In the genomic region with DNA sequence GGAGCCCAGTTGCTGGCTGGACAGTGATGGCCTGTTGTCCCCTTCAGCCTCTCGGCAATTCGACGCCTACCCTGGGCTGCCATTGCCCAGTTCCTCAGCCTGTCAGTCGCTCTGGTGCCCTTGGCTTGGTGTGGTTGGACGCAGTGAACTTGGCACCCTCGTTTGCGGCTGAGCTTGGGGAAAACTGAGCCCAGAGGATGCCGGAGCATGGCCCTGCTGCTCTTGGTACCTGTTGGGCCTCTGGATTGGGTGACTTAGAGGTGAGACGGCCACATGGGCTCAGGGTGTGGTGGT, we compare ENCODE assay signal across 35 cellular contexts. TPM values are rescaled to one million over a fixed set of nuclear protein-coding genes. Genes with fewer than 3 reads are reported as not detected.
DNase-seq lines count a peak whose midpoint lies in the region; ATAC-seq and TF ChIP-seq lines count a peak whose summit lies in the region.
"Had no signal": no experiment of that assay in that cellular context is flagged by ENCODE, and none has a peak within 500 bp of the region (broad histone marks: within the 10 kb centered on the region; RNA-seq: fewer than 3 reads in every experiment).

No MANE protein-coding gene starts in this region.

- TF ChIP-seq POLR2A in transverse colon (IDR thresholded peaks at IDR 0.05) = no peak

- peak; percentile 3 for DNase-seq in activated naive CD4-positive, alpha-beta T cell treated with anti-CD3 and anti-CD28 coated beads, Interleukin-2, amount 50 U/mL, for 16 hours
- DNase-seq in activated naive CD4-positive, alpha-beta T cell (lab: John Stamatoyannopoulos, UW) = no peak
- DNase-seq in glutamatergic neuron = no peak
- no peak for DNase-seq in nephron progenitor cell
- DNase-seq in transverse colon = peak; percentile 7
- DNase-seq in NCI-H510A (lab: John Stamatoyannopoulos, UW) = no peak
- DNase-seq in activated CD4-positive, alpha-beta T cell treated with anti-CD3 and anti-CD28 coated beads for 1 hour = no peak
- DNase-seq: activated CD4-positive, alpha-beta T cell treated with anti-CD3 and anti-CD28 coated beads, Interleukin-2, amount 10 ng/mL, durations not matched to agents 24 days and 14 days; activated CD8-positive, alpha-beta memory T cell treated with anti-CD3 and anti-CD28 coated beads for 24 hours; activated T-cell treated with anti-CD3 and anti-CD28 coated beads for 4 hours; amygdala; C1 segment of cervical spinal cord; cortex of kidney; DMS79; effector memory CD4-positive, alpha-beta T cell; GDM1; MV-4-11; NCI-H146; NCI-H2107; NCI-H774; stimulated activated CD4-positive, alpha-beta T cell treated with anti-CD3 and anti-CD28 coated beads, Interleukin-12 subunit alpha, Interleukin-12 subunit beta, amount 100 ng/mL, for 4 hours; stimulated activated CD4-positive, alpha-beta T cell treated with anti-CD3 and anti-CD28 coated beads, Interleukin-4, amount 100 ng/mL, for 1 hour; T1000 had no signal

- no peaks in the 10 kb centered on the region for H3K36me3 ChIP-seq in transverse colon
- H3K36me3 ChIP-seq: SJSA1, tibial nerve, WERI-Rb-1 had no signal

- H3K27me3 Mint-ChIP-seq in glutamatergic neuron (ENCODE audit: unreplicated experiment) = peaks cover 17% of the 10 kb centered on the region
- peaks cover 7% of the 10 kb centered on the region for H3K27me3 Mint-ChIP-seq in nephron progenitor cell (ENCODE audit: low read depth, poor library complexity)

- H3K4me3 ChIP-seq in transverse colon = no peak overlapping the region
- H3K4me3 ChIP-seq: SJSA1, tibial nerve had no signal

- H3K9me3 ChIP-seq in transverse colon = no peaks in the 10 kb centered on the region
- H3K9me3 ChIP-seq: SJSA1 had no signal

- TF ChIP-seq EP300 in transverse colon (IDR thresholded peaks at IDR 0.05; ENCODE audit: low read depth) = no peak

- H3K27me3 ChIP-seq in transverse colon = no peaks in the 10 kb centered on the region
- H3K27me3 ChIP-seq: SJSA1, tibial nerve had no signal

- ATAC-seq in HG02840 (IDR thresholded peaks at IDR 0.05; ENCODE audit: low FRiP score, unreplicated experiment) = no peak
- ATAC-seq: activated naive CD4-positive, alpha-beta T cell treated with anti-CD3 and anti-CD28 coated beads, Interleukin-2, amount 50 U/mL, for 72 hours; naive thymus-derived CD8-positive, alpha-beta T cell had no signal

- no peaks in the 10 kb centered on the region for H3K36me3 Mint-ChIP-seq in glutamatergic neuron (ENCODE audit: unreplicated experiment)
- H3K36me3 Mint-ChIP-seq in nephron progenitor cell (ENCODE audit: low read depth) = peaks cover 5% of the 10 kb centered on the region
- H3K36me3 Mint-ChIP-seq: activated naive CD4-positive, alpha-beta T cell treated with anti-CD3 and anti-CD28 coated beads, Interleukin-2, amount 50 U/mL, for 72 hours; IgD-negative memory B cell; mesothelial cell of epicardium; naive thymus-derived CD8-positive, alpha-beta T cell had no signal

- H3K27ac ChIP-seq in transverse colon = peak overlapping the region; percentile 81 to 88 (median 86)
- H3K27ac ChIP-seq: 22Rv1, epithelial cell of prostate, SJSA1 had no signal

- WGBS in transverse colon (ENCODE audit: low coverage in 1 of 2), 2 donors = 78% methylated on average over 9 of the region's 9 CpGs; no CpG with 5 or more reads in 1 of the 2 donors

- intact Hi-C loops in transverse colon (cut with DNase I; ENCODE audit: low total_unique reads) = no loop called here

- no peak for TF ChIP-seq CTCF in glutamatergic neuron (IDR thresholded peaks at IDR 0.05; ENCODE audit: partially characterized antibody, unreplicated experiment)
- TF ChIP-seq CTCF in nephron progenitor cell (IDR thresholded peaks at IDR 0.05) = no peak
- TF ChIP-seq CTCF in transverse colon (IDR thresholded peaks at IDR 0.05) = no peak

- H3K4me1 ChIP-seq in transverse colon = peaks cover 31 to 90% (median 73%) of the 10 kb centered on the region in 4 donors
- H3K4me1 ChIP-seq: SJSA1 had no signal

- H3K4me3 Mint-ChIP-seq in glutamatergic neuron (ENCODE audit: unreplicated experiment) (peak overlapping the region; percentile 57), nephron progenitor cell (no peak overlapping the region)
- H3K4me3 Mint-ChIP-seq: activated CD4-positive, alpha-beta T cell treated with anti-CD3 and anti-CD28 coated beads, Interleukin-2, amount 10 ng/mL, durations not matched to agents 24 days and 14 days; IgD-negative memory B cell; mesothelial cell of epicardium; naive thymus-derived CD8-positive, alpha-beta T cell had no signal

- peak overlapping the region; percentile 95 for H3K27ac Mint-ChIP-seq in glutamatergic neuron (ENCODE audit: unreplicated experiment)
- H3K27ac Mint-ChIP-seq in nephron progenitor cell = peak overlapping the region; percentile 18
- H3K27ac Mint-ChIP-seq: activated CD4-positive, alpha-beta T cell treated with anti-CD3 and anti-CD28 coated beads, Interleukin-2, amount 10 ng/mL, durations not matched to agents 24 days and 14 days; activated T-helper 2 cell treated with anti-CD3 and anti-CD28 coated beads, Interferon-gamma antibody, Interleukin-2, Interleukin-4, amounts not matched to agents 10 μg/mL and 5 μg/mL and 100 μg/mL, durations not matched to agents 14 hours and 24 hours and 36 hours; mesothelial cell of epicardium had no signal

- in situ Hi-C loops in transverse colon (cut with MboI; ENCODE audit: low pct_ligation_motif_present in 1 of 4, low pct_unique_long_range_greater_than_20kb in 1 of 4, low sequenced_read_pairs in 3 of 4) = no loop called here

- H3K9me3 Mint-ChIP-seq in glutamatergic neuron (ENCODE audit: unreplicated experiment) = peaks cover 21% of the 10 kb centered on the region
- H3K9me3 Mint-ChIP-seq in nephron progenitor cell = no peaks in the 10 kb centered on the region
- H3K9me3 Mint-ChIP-seq: activated CD4-positive, alpha-beta T cell treated with anti-CD3 and anti-CD28 coated beads, Interleukin-2, amount 10 ng/mL, durations not matched to agents 24 days and 14 days; activated naive CD4-positive, alpha-beta T cell treated with anti-CD3 and anti-CD28 coated beads, Interleukin-2, amount 50 U/mL, for 72 hours; activated T-helper 2 cell treated with anti-CD3 and anti-CD28 coated beads, Interferon-gamma antibody, Interleukin-2, Interleukin-4, amounts not matched to agents 10 μg/mL and 5 μg/mL and 100 μg/mL, durations not matched to agents 14 hours and 24 hours and 36 hours; mesothelial cell of epicardium had no signal

- H3K4me1 Mint-ChIP-seq in glutamatergic neuron (ENCODE audit: low read depth, unreplicated experiment) (peaks cover 57% of the 10 kb centered on the region), nephron progenitor cell (peaks cover 51% of the 10 kb centered on the region)

RNA-seq across cellular contexts. Expression of gene WNK2, which starts 16.5 kb away (rescaled TPM):
- total RNA-seq in glutamatergic neuron (ENCODE audit: unreplicated experiment) = 336 TPM
- total RNA-seq in transverse colon = 100 to 1,000 TPM; 133 to 618 (median 157) TPM
- total RNA-seq: osteocyte, SJSA1 had no signal

Comparison
In these comparisons a context has a peak if more than half of its experiments do, and no peak if none do; other contexts are left out.
1. DNase-seq: peak in activated naive CD4-positive, alpha-beta T cell treated with anti-CD3 and anti-CD28 coated beads, Interleukin-2, amount 50 U/mL, for 16 hours (single experiment) and transverse colon (single experiment); none in activated naive CD4-positive, alpha-beta T cell (0 of 4), glutamatergic neuron (single experiment), nephron progenitor cell (single experiment), NCI-H510A (single experiment) and activated CD4-positive, alpha-beta T cell treated with anti-CD3 and anti-CD28 coated beads for 1 hour (single experiment).